8 cellular contexts compared by ENCODE assay signal in genomic region chr6:106097368-106098231, GRCh38. TPM values are rescaled to one million over a fixed set of nuclear protein-coding genes. Genes with fewer than 3 reads are reported as not detected.
DNase-seq lines count a peak whose midpoint lies in the region; ATAC-seq and TF ChIP-seq lines count a peak whose summit lies in the region.

No MANE protein-coding gene starts in this region.

- no peak for TF ChIP-seq POLR2A in HCT116 (IDR thresholded peaks at IDR 0.05; ENCODE audit: borderline replicate concordance, extremely low read depth, insufficient read depth, insufficient read length)

- ATAC-seq in GM18502 (IDR thresholded peaks at IDR 0.05; ENCODE audit: poor library complexity, unreplicated experiment) (peak; percentile 53), HCT116 (peak; percentile 53), psoas muscle (peak in 1 of 4 donors; percentile 54)

- intact Hi-C loops in HCT116 (cut with micrococcal nuclease) (loop anchor here (10.0 kb wide), 1 partner anchor 347 kb away; no protein-coding TSS in a partner anchor), psoas muscle (cut with DNase I) (no loop called here)

- H3K27me3 ChIP-seq in HCT116 (ENCODE audit: insufficient read depth, low read length) (no peaks in the 10 kb centered on the region), psoas muscle (ENCODE audit: insufficient read depth in 3 of 3, low read length in 2 of 3) (peaks cover 2 to 19% (median 3%) of the 10 kb centered on the region in 3 donors)

- H3K79me2 ChIP-seq in HCT116 (ENCODE audit: insufficient read depth, low read length), result no peaks in the 10 kb centered on the region

- POLR2A ChIA-PET in HCT116 (lab: Charles Lee), result no interaction called here

- H3K9me3 ChIP-seq in HCT116 (ENCODE audit: control insufficient read depth in 1 of 2, insufficient read depth in 1 of 2, low read depth in 1 of 2, low read length in 2 of 2) (no peaks in the 10 kb centered on the region), psoas muscle (no peaks in the 10 kb centered on the region)

- H3K4me3 ChIP-seq in HCT116 (replicated peaks in 1 of 2; ENCODE audit: low read depth in 1 of 2, low read length in 2 of 2) (peak overlapping the region; percentile 45 to 68), psoas muscle (peak overlapping the region; percentile 60)

- peak overlapping the region; percentile 67 for H3K27ac ChIP-seq in HCT116 (ENCODE audit: low read depth, low read length)
- peak overlapping the region; percentile 64 for H3K27ac ChIP-seq in psoas muscle

- RAD21 ChIA-PET in HCT116 (lab: Charles Lee; ENCODE audit: low non-redundant PET in 1 of 2, low total read pairs in 2 of 2, uncharacterized antibody in 2 of 2, unreplicated experiment in 2 of 2), result no interaction called here

- TF ChIP-seq RAD21 in HCT116 (IDR thresholded peaks at IDR 0.05; ENCODE audit: low read depth), result peak; percentile 5; the same call in 1 of the 2 replicates

- WGBS in psoas muscle, 3 donors, result 26 to 36% (median 30%) methylated on average over 19 of the region's 19 CpGs

- no peaks in the 10 kb centered on the region for H4K20me1 ChIP-seq in HCT116 (ENCODE audit: insufficient read depth)

- CTCF ChIA-PET in HCT116 (lab: Charles Lee), result interaction anchor here (2.0 kb wide), 1 partner anchor 126 kb away, joined by 7 read pairs; no protein-coding TSS in a partner anchor

- peak overlapping the region; percentile 53 for H3K9ac ChIP-seq in HCT116 (ENCODE audit: low read length)

- peak overlapping the region; percentile 95 for H3K4me2 ChIP-seq in HCT116 (ENCODE audit: low read length)

- TF ChIP-seq CTCF in HCT116 (IDR thresholded peaks at IDR 0.05 in 2 of 3, conservative IDR thresholded peaks at IDR 0.05 in 1 of 3; ENCODE audit: borderline replicate concordance in 1 of 3, insufficient read depth in 1 of 3, low read depth in 2 of 3, low read length in 2 of 3), result no peak
- no peak for TF ChIP-seq CTCF in psoas muscle (IDR thresholded peaks at IDR 0.05)

- no peaks in the 10 kb centered on the region for H3K9me2 ChIP-seq in HCT116 (ENCODE audit: insufficient read depth)

- H3K4me1 ChIP-seq in HCT116 (ENCODE audit: control insufficient read depth in 1 of 2, insufficient read depth in 2 of 2, low read length in 2 of 2) (peaks cover 11 to 31% of the 10 kb centered on the region in 2 experiments; a peak in 3 of 4 replicates), psoas muscle (peaks cover 6% of the 10 kb centered on the region)

- BruUV-seq in HCT116 (replicated peaks; lab: Mats Ljungman, UMichigan), result TSS peak; percentile 69

- peak overlapping the region; percentile 99 for H2AFZ ChIP-seq in HCT116 (ENCODE audit: low read depth, low read length, poor library complexity, severe bottlenecking)

- no peak for DNase-seq in HCT116 (ENCODE audit: low read depth, low spot score)
- DNase-seq in MV-4-11 (lab: John Stamatoyannopoulos, UW), result peak; percentile 84
- peak; percentile 28 for DNase-seq in activated T-helper 1 cell treated with Interleukin-2 at 50 U/mL for 16 hours (ENCODE audit: low read depth)
- peak; percentile 68 for DNase-seq in fibroblast of the conjunctiva (ENCODE audit: low read depth)
- no peak for DNase-seq in psoas muscle
- DNase-seq in NCI-H1436 treated with DMSO at 0.1 percent for 48 hours (lab: John Stamatoyannopoulos, UW), result no peak
- no peak for DNase-seq in NCI-H128 (lab: John Stamatoyannopoulos, UW; ENCODE audit: unreplicated experiment)

- no peaks in the 10 kb centered on the region for H3K36me3 ChIP-seq in HCT116 (ENCODE audit: control insufficient read depth in 1 of 2, insufficient read depth in 2 of 2, low read length in 2 of 2)
- H3K36me3 ChIP-seq in psoas muscle (ENCODE audit: insufficient read depth in 1 of 2, low read depth in 1 of 2), result no peaks in the 10 kb centered on the region

TF ChIP-seq in HCT116, 20 proteins besides CTCF, POLR2A, EP300 and RAD21:
- TF ChIP-seq EGR1 (IDR thresholded peaks at IDR 0.05; ENCODE audit: low read depth), result no peak
- no peak for TF ChIP-seq ZNF274 (IDR thresholded peaks at IDR 0.05; ENCODE audit: low read depth, low read length)
- peak; percentile 50 for TF ChIP-seq MAX (IDR thresholded peaks at IDR 0.05)
- peak; percentile 37; the same call in 1 of the 2 replicates for TF ChIP-seq SIN3A (IDR thresholded peaks at IDR 0.05; ENCODE audit: low read depth)

RNA-seq across cellular contexts. Expression of gene PRDM1, which starts 11.5 kb away (rescaled TPM):
- 3.4 TPM for total RNA-seq in HCT116 (2021; ENCODE audit: unreplicated experiment)
- 1.3 and 2.6 TPM in 2 replicates for polyA plus RNA-seq in HCT116 (2012)
- total RNA-seq in psoas muscle, result 1 to 10 TPM; 1.3 to 2.0 (median 1.7) TPM
- polyA plus RNA-seq in psoas muscle, result under 1 TPM; 0.33 to 0.72 (median 0.36) TPM

Comparison
In these comparisons a context has a peak if more than half of its experiments do, and no peak if none do; other contexts are left out.
1. DNase-seq: peak in MV-4-11 (single experiment), activated T-helper 1 cell treated with Interleukin-2 at 50 U/mL for 16 hours (single experiment) and fibroblast of the conjunctiva (single experiment); none in HCT116 (single experiment), psoas muscle (0 of 2), NCI-H1436 treated with DMSO at 0.1 percent for 48 hours (single experiment) and NCI-H128 (single experiment).